10 cellular contexts compared by ENCODE assay signal in genomic region chr3:115975353-115975752, GRCh38.
A peak's percentile ranks its signal among the peaks of the same experiment; 100 is the strongest.
DNase-seq lines count a peak whose midpoint lies in the region; ATAC-seq, FAIRE-seq and TF ChIP-seq lines count a peak whose summit lies in the region.
"Had no signal": no experiment of that assay in that cellular context is flagged by ENCODE, and none has a peak within 500 bp of the region (broad histone marks: within the 10 kb centered on the region; RNA-seq: fewer than 3 reads in every experiment).

No MANE protein-coding gene starts in this region.

- CTCF ChIA-PET in OCI-LY7 (lab: Charles Lee; ENCODE audit: unreplicated experiment) = no interaction called here
- CTCF ChIA-PET in activated CD4-positive, alpha-beta T cell treated with anti-CD3 and anti-CD28 coated beads for 36 hours (lab: Charles Lee) = no interaction called here

- POLR2A ChIA-PET in OCI-LY7 (lab: Charles Lee) = no interaction called here
- POLR2A ChIA-PET in activated CD4-positive, alpha-beta T cell treated with anti-CD3 and anti-CD28 coated beads for 36 hours (lab: Charles Lee) = no interaction called here

- H3K27ac ChIP-seq in OCI-LY7 (ENCODE audit: low read depth, low read length, poor library complexity, severe bottlenecking) = no peak overlapping the region
- H3K27ac ChIP-seq: VCaP had no signal

- H3K27me3 ChIP-seq in bronchial epithelial cell (ENCODE audit: control insufficient read depth, insufficient read depth, low read length) = no peaks in the 10 kb centered on the region

- H3K9me2 ChIP-seq in OCI-LY7 (ENCODE audit: insufficient read depth, low read length) = no peaks in the 10 kb centered on the region

- peak; percentile 62 for ATAC-seq in GM18867 (IDR thresholded peaks at IDR 0.05; ENCODE audit: unreplicated experiment)
- no peak for ATAC-seq in activated CD4-positive, alpha-beta T cell treated with anti-CD3 and anti-CD28 coated beads for 36 hours

- no peak overlapping the region for H3K4me3 ChIP-seq in bronchial epithelial cell (ENCODE audit: low read depth, low read length)
- H3K4me3 ChIP-seq in OCI-LY7 (ENCODE audit: low read depth, low read length, poor library complexity, severe bottlenecking) = no peak overlapping the region

- H3K27ac Mint-ChIP-seq in activated CD4-positive, alpha-beta T cell treated with anti-CD3 and anti-CD28 coated beads for 36 hours = no peak overlapping the region
- H3K27ac Mint-ChIP-seq: CD4-positive, CD25-positive, alpha-beta regulatory T cell had no signal

- H3K9me3 Mint-ChIP-seq in activated CD4-positive, alpha-beta T cell treated with anti-CD3 and anti-CD28 coated beads for 36 hours (ENCODE audit: low read depth) = no peaks in the 10 kb centered on the region

- H3K79me2 ChIP-seq in OCI-LY7 (ENCODE audit: insufficient read depth, low read depth, low read length) = no peaks in the 10 kb centered on the region

- DNase-seq in A172 (ENCODE audit: low spot score) = peak; percentile 86
- DNase-seq in HT-29 (ENCODE audit: low spot score) = peak; percentile 41
- peak; percentile 86 for DNase-seq in bronchial epithelial cell (ENCODE audit: low read depth)
- DNase-seq in OCI-LY7 (ENCODE audit: low spot score) = no peak
- DNase-seq in frontal cortex (ENCODE audit: low spot score in 2 of 2) = no peak
- DNase-seq in activated CD4-positive, alpha-beta T cell treated with anti-CD3 and anti-CD28 coated beads for 36 hours = no peak
- no peak for DNase-seq in SIG-M5 (lab: John Stamatoyannopoulos, UW)
- DNase-seq: CD4-positive, CD25-positive, alpha-beta regulatory T cell had no signal

- H2AFZ ChIP-seq in OCI-LY7 (ENCODE audit: low read length) = no peak overlapping the region

- no peaks in the 10 kb centered on the region for H3K9me3 ChIP-seq in OCI-LY7 (ENCODE audit: low read length)

- no peaks in the 10 kb centered on the region for H3K36me3 ChIP-seq in bronchial epithelial cell (ENCODE audit: control insufficient read depth, insufficient read depth, low read length)
- H3K36me3 ChIP-seq in OCI-LY7 (ENCODE audit: insufficient read depth, low read length) = no peaks in the 10 kb centered on the region

- intact Hi-C loops in OCI-LY7 (cut with micrococcal nuclease; ENCODE audit: unreplicated experiment) = no loop called here
- intact Hi-C loops in activated CD4-positive, alpha-beta T cell treated with anti-CD3 and anti-CD28 coated beads for 36 hours (cut with DNase I, micrococcal nuclease) = no loop called here

- H4K20me1 ChIP-seq in OCI-LY7 (ENCODE audit: insufficient read depth, low read length) = no peaks in the 10 kb centered on the region

- peaks cover 3% of the 10 kb centered on the region for H3K27me3 Mint-ChIP-seq in activated CD4-positive, alpha-beta T cell treated with anti-CD3 and anti-CD28 coated beads for 36 hours
- H3K27me3 Mint-ChIP-seq: CD4-positive, CD25-positive, alpha-beta regulatory T cell had no signal

- no peak overlapping the region for H3K4me2 ChIP-seq in OCI-LY7 (ENCODE audit: low read length)

- no TSS peak for BruUV-seq in OCI-LY7 (replicated peaks; lab: Mats Ljungman, UMichigan)

- no peak for TF ChIP-seq CTCF in bronchial epithelial cell (IDR thresholded peaks at IDR 0.05; ENCODE audit: insufficient read depth, low read length, severe bottlenecking)
- no peak for TF ChIP-seq CTCF in OCI-LY7 (conservative IDR thresholded peaks at IDR 0.05; ENCODE audit: low read length)

- H3K4me1 Mint-ChIP-seq in activated CD4-positive, alpha-beta T cell treated with anti-CD3 and anti-CD28 coated beads for 36 hours = no peaks in the 10 kb centered on the region
- H3K4me1 Mint-ChIP-seq: CD4-positive, CD25-positive, alpha-beta regulatory T cell had no signal

- H3K36me3 Mint-ChIP-seq in activated CD4-positive, alpha-beta T cell treated with anti-CD3 and anti-CD28 coated beads for 36 hours (ENCODE audit: low read depth) = no peaks in the 10 kb centered on the region
- H3K36me3 Mint-ChIP-seq: CD4-positive, CD25-positive, alpha-beta regulatory T cell had no signal

- FAIRE-seq in bronchial epithelial cell (lab: Jason Lieb, UNC) = no peak
- no peak for FAIRE-seq in frontal cortex (lab: Jason Lieb, UNC)

- no peaks in the 10 kb centered on the region for H3K4me1 ChIP-seq in OCI-LY7 (ENCODE audit: insufficient read depth, low read length, poor library complexity, severe bottlenecking)

- no peak overlapping the region for H3K4me3 Mint-ChIP-seq in activated CD4-positive, alpha-beta T cell treated with anti-CD3 and anti-CD28 coated beads for 36 hours
- H3K4me3 Mint-ChIP-seq: CD4-positive, CD25-positive, alpha-beta regulatory T cell had no signal

Comparison
In these comparisons a context has a peak if more than half of its experiments do, and no peak if none do; other contexts are left out.
1. DNase-seq: peak in A172 (single experiment), HT-29 (single experiment) and bronchial epithelial cell (single experiment); none in OCI-LY7 (single experiment), frontal cortex (0 of 2), activated CD4-positive, alpha-beta T cell treated with anti-CD3 and anti-CD28 coated beads for 36 hours (single experiment) and SIG-M5 (single experiment).